8 cellular contexts compared by ENCODE assay signal in genomic region chr4:85147481-85148076, GRCh38.
DNase-seq lines count a peak whose midpoint lies in the region; ATAC-seq and TF ChIP-seq lines count a peak whose summit lies in the region.

No MANE protein-coding gene starts in this region.

- intact Hi-C loops in mammary epithelial cell (cut with micrococcal nuclease), result loop anchor here (1.0 to 10.0 kb wide), 4 partner anchors 63 to 817 kb away; no protein-coding TSS in a partner anchor

- no peak overlapping the region for H3K4me2 ChIP-seq in mammary epithelial cell (ENCODE audit: insufficient read depth, low read depth, low read length)

- no peaks in the 10 kb centered on the region; the same call in 1 of the 2 replicates for H3K27me3 ChIP-seq in GM06990 (replicated peaks; ENCODE audit: control insufficient read depth, insufficient read depth, low read length)
- no peaks in the 10 kb centered on the region for H3K27me3 ChIP-seq in mammary epithelial cell (ENCODE audit: insufficient read depth, low read length)

- TF ChIP-seq CTCF in GM06990 (IDR thresholded peaks at IDR 0.05; ENCODE audit: insufficient read depth, low read length, poor library complexity, severe bottlenecking) (peak; percentile 54), mammary epithelial cell (conservative IDR thresholded peaks at IDR 0.05 in 1 of 2, IDR thresholded peaks at IDR 0.05 in 1 of 2; ENCODE audit: extremely low read depth in 1 of 2, insufficient read depth in 1 of 2, low read depth in 1 of 2, low read length in 2 of 2) (peak; percentile 47 to 61)

- no peaks in the 10 kb centered on the region for H3K36me3 ChIP-seq in GM06990 (ENCODE audit: control insufficient read depth, insufficient read depth, low read length)
- H3K36me3 ChIP-seq in mammary epithelial cell (ENCODE audit: insufficient read depth, low read length), result no peaks in the 10 kb centered on the region

- dilution Hi-C loops in mammary epithelial cell (cut with HindIII; ENCODE audit: low sequenced_read_pairs), result loop anchor here (10.0 kb wide), 1 partner anchor 217 kb away; no protein-coding TSS in a partner anchor

- H3K4me1 ChIP-seq in mammary epithelial cell (ENCODE audit: insufficient read depth, low read length), result peaks cover 3% of the 10 kb centered on the region

- in situ Hi-C loops in mammary epithelial cell (cut with MboI; ENCODE audit: low sequenced_read_pairs in 2 of 2), result loop anchor here (10.0 to 25.0 kb wide), 2 partner anchors 227 to 590 kb away; no protein-coding TSS in a partner anchor

- no peaks in the 10 kb centered on the region for H3K79me2 ChIP-seq in mammary epithelial cell (ENCODE audit: insufficient read depth, low read length)

- H3K27ac ChIP-seq in mammary epithelial cell (ENCODE audit: insufficient read depth, low read depth, low read length), result no peak overlapping the region

- BruUV-seq in mammary epithelial cell (replicated peaks; lab: Mats Ljungman, UMichigan), result no TSS peak

- H3K9me3 ChIP-seq in mammary epithelial cell (replicated peaks; ENCODE audit: insufficient read depth, low read length), result no peaks in the 10 kb centered on the region

- no peaks in the 10 kb centered on the region for H4K20me1 ChIP-seq in mammary epithelial cell (ENCODE audit: insufficient read depth, low read length)

- peak; percentile 9 for DNase-seq in GM06990 (ENCODE audit: extremely low read depth, insufficient read length)
- DNase-seq in HS-27A (ENCODE audit: low read depth), result peak; percentile 11
- peak; percentile 45 for DNase-seq in NCI-H82 treated with DMSO at 0.1 percent for 48 hours (lab: John Stamatoyannopoulos, UW; ENCODE audit: unreplicated experiment)
- peak; percentile 41 for DNase-seq in mammary epithelial cell
- peak; percentile 58 for DNase-seq in islet precursor cell
- peak; percentile 92 for DNase-seq in superior temporal gyrus (ENCODE audit: extremely low spot score)
- no peak for DNase-seq in activated T-cell treated with anti-CD3 and anti-CD28 coated beads for 4 hours

- no peak overlapping the region for H3K4me3 ChIP-seq in GM06990 (replicated peaks; ENCODE audit: low read depth, low read length)
- H3K4me3 ChIP-seq in mammary epithelial cell (replicated peaks in 1 of 3; ENCODE audit: insufficient read depth in 1 of 3, low read depth in 2 of 3, low read length in 3 of 3), result no peak overlapping the region

- ATAC-seq in GM21528 (IDR thresholded peaks at IDR 0.05; ENCODE audit: low FRiP score, unreplicated experiment), result peak; percentile 90

- CTCF ChIA-PET in mammary epithelial cell (lab: Charles Lee; ENCODE audit: low non-redundant PET), result no interaction called here

- WGBS in mammary epithelial cell (ENCODE audit: low coverage, missing lambda C conversion rate), result 0% methylated on average over 9 of the region's 9 CpGs

- no peak overlapping the region for H3K9ac ChIP-seq in mammary epithelial cell (ENCODE audit: insufficient read depth, low read length)

- no peak overlapping the region for H2AFZ ChIP-seq in mammary epithelial cell (ENCODE audit: low read depth, low read length)
